In genomic region chr12:96652870-96653269, GRCh38 we compare ENCODE assay signal across 30 cellular contexts.
"Had no signal": no experiment of that assay in that cellular context is flagged by ENCODE, and none has a peak within 500 bp of the region (broad histone marks: within the 10 kb centered on the region; RNA-seq: fewer than 3 reads in every experiment).

No MANE protein-coding gene starts in this region.

- H3K27ac Mint-ChIP-seq: activated B cell treated with CpG ODN at 0.5 μM for 24 hours; activated CD4-positive, alpha-beta T cell treated with anti-CD3 and anti-CD28 coated beads, Interleukin-2, amount 10 ng/mL, durations not matched to agents 24 days and 14 days; activated CD8-positive, alpha-beta memory T cell treated with anti-CD3 and anti-CD28 coated beads, Interleukin-2, amount 10 ng/mL, durations not matched to agents 7 days and 5 days; activated naive CD4-positive, alpha-beta T cell treated with anti-CD3 and anti-CD28 coated beads, Interleukin-2, amount 50 U/mL, for 72 hours; activated naive CD8-positive, alpha-beta T cell treated with anti-CD3 and anti-CD28 coated beads, Interleukin-2, amount 50 U/mL, for 24 hours; activated T-cell treated with anti-CD3 and anti-CD28 coated beads, Interleukin-2, amount 50 U/mL, for 24 hours; T-cell had no signal

- H3K27ac ChIP-seq: ascending aorta, body of pancreas, coronary artery, PC-9, SK-N-MC had no signal

- H3K9me3 Mint-ChIP-seq: activated B cell treated with CpG ODN at 0.5 μM for 24 hours; activated CD4-positive, alpha-beta T cell treated with anti-CD3 and anti-CD28 coated beads, Interleukin-2, amount 10 ng/mL, durations not matched to agents 24 days and 14 days; activated naive CD4-positive, alpha-beta T cell treated with anti-CD3 and anti-CD28 coated beads, Interleukin-2, amount 50 U/mL, for 72 hours; activated naive CD8-positive, alpha-beta T cell treated with anti-CD3 and anti-CD28 coated beads, Interleukin-2, amount 50 U/mL, for 24 hours; activated T-cell treated with anti-CD3 and anti-CD28 coated beads, Interleukin-2, amount 50 U/mL, for 24 hours; T-cell had no signal

- ATAC-seq: activated CD8-positive, alpha-beta memory T cell treated with anti-CD3 and anti-CD28 coated beads, Interleukin-2, amount 10 ng/mL, durations not matched to agents 7 days and 5 days; activated naive CD4-positive, alpha-beta T cell treated with anti-CD3 and anti-CD28 coated beads, Interleukin-2, amount 50 U/mL, for 72 hours; activated naive CD8-positive, alpha-beta T cell treated with anti-CD3 and anti-CD28 coated beads, Interleukin-2, amount 50 U/mL, for 24 hours; body of pancreas; T-cell had no signal

- H3K9me3 ChIP-seq: ascending aorta, body of pancreas had no signal

- H3K36me3 ChIP-seq: ascending aorta had no signal

- H3K4me1 ChIP-seq: ascending aorta, body of pancreas had no signal

- H2AFZ ChIP-seq: PC-9 had no signal

- H3K4me2 ChIP-seq: PC-9 had no signal

- H3K4me3 Mint-ChIP-seq: activated B cell treated with CpG ODN at 0.5 μM for 24 hours; activated CD4-positive, alpha-beta T cell treated with anti-CD3 and anti-CD28 coated beads, Interleukin-2, amount 10 ng/mL, durations not matched to agents 24 days and 14 days; activated CD8-positive, alpha-beta memory T cell treated with anti-CD3 and anti-CD28 coated beads, Interleukin-2, amount 10 ng/mL, durations not matched to agents 7 days and 5 days; activated naive CD8-positive, alpha-beta T cell treated with anti-CD3 and anti-CD28 coated beads, Interleukin-2, amount 50 U/mL, for 24 hours; activated T-cell treated with anti-CD3 and anti-CD28 coated beads, Interleukin-2, amount 50 U/mL, for 24 hours; T-cell had no signal

- H3K4me3 ChIP-seq: ascending aorta, body of pancreas, coronary artery, PC-9, SK-N-MC had no signal

- H3K36me3 Mint-ChIP-seq: activated CD8-positive, alpha-beta memory T cell treated with anti-CD3 and anti-CD28 coated beads, Interleukin-2, amount 10 ng/mL, durations not matched to agents 7 days and 5 days; activated naive CD4-positive, alpha-beta T cell treated with anti-CD3 and anti-CD28 coated beads, Interleukin-2, amount 50 U/mL, for 72 hours; T-cell had no signal

- FAIRE-seq: bronchial epithelial cell, TTC549 had no signal

- H3K27me3 ChIP-seq: ascending aorta, body of pancreas had no signal

- H3K4me1 Mint-ChIP-seq: activated B cell treated with CpG ODN at 0.5 μM for 24 hours; activated CD4-positive, alpha-beta T cell treated with anti-CD3 and anti-CD28 coated beads, Interleukin-2, amount 10 ng/mL, durations not matched to agents 24 days and 14 days; activated CD8-positive, alpha-beta memory T cell treated with anti-CD3 and anti-CD28 coated beads, Interleukin-2, amount 10 ng/mL, durations not matched to agents 7 days and 5 days; activated naive CD8-positive, alpha-beta T cell treated with anti-CD3 and anti-CD28 coated beads, Interleukin-2, amount 50 U/mL, for 24 hours; T-cell had no signal

- DNase-seq: activated B cell treated with CpG ODN at 0.5 μM for 24 hours; activated CD4-positive, alpha-beta T cell treated with anti-CD3 and anti-CD28 coated beads for 1 hour; activated CD4-positive, alpha-beta T cell treated with anti-CD3 and anti-CD28 coated beads, Interleukin-2, amount 10 ng/mL, durations not matched to agents 24 days and 14 days; activated CD4-positive, alpha-beta T cell treated with anti-CD3 and anti-CD28 coated beads, Interleukin-2, amount 50 U/mL, for 48 hours; activated CD8-positive, alpha-beta memory T cell treated with anti-CD3 and anti-CD28 coated beads, Interleukin-2, amount 10 ng/mL, durations not matched to agents 7 days and 5 days; activated effector memory CD4-positive, alpha-beta T cell treated with anti-CD3 and anti-CD28 coated beads, Interleukin-2, amount 50 U/mL, for 16 hours; activated naive CD4-positive, alpha-beta T cell treated with Interleukin-2 at 50 U/mL for 16 hours; activated naive CD8-positive, alpha-beta T cell treated with anti-CD3 and anti-CD28 coated beads, Interleukin-2, amount 50 U/mL, for 24 hours; activated T-cell treated with anti-CD3 and anti-CD28 coated beads, Interleukin-2, amount 50 U/mL, for 24 hours; amniotic stem cell; body of pancreas; central memory CD4-positive, alpha-beta T cell; Karpas-422; MM.1S; NCI-H146; NCI-H187 treated with DMSO at 0.1 percent for 48 hours; NCI-H2081 treated with DMSO at 0.1 percent for 48 hours; NCI-H446; NCI-H524; NCI-H82; PC-9; T-cell; T-helper 2 cell; T1000 had no signal

- H3K27me3 Mint-ChIP-seq: activated B cell treated with CpG ODN at 0.5 μM for 24 hours; activated T-cell treated with anti-CD3 and anti-CD28 coated beads, Interleukin-2, amount 50 U/mL, for 24 hours had no signal
